16 cellular contexts compared by ENCODE assay signal in the genomic region with DNA sequence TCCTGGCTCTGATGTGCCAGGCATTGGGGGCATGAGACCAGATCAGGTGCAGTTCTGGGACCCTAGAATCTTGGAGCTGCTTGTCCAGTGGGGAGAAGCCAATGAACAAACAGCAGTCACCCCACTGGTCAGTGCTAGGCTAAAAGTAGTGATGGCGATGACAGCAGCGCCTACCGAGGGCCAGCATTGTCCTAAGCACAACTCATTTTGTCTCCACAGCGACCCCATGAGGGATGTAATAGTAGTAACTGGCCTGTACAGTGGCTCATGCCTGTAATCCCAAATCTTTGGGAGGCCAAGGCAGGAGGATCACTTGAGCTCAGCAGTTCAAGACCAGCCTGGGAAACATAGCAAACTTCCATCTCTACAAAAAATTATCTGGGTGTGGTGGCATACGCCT. TPM values are rescaled to one million over a fixed set of nuclear protein-coding genes. Genes with fewer than 3 reads are reported as not detected.
DNase-seq lines count a peak whose midpoint lies in the region; ATAC-seq and TF ChIP-seq lines count a peak whose summit lies in the region.
"Had no signal": no experiment of that assay in that cellular context is flagged by ENCODE, and none has a peak within 500 bp of the region (broad histone marks: within the 10 kb centered on the region; RNA-seq: fewer than 3 reads in every experiment).

No MANE protein-coding gene starts in this region.

- ATAC-seq in natural killer cell (no peak), HG02588 (IDR thresholded peaks at IDR 0.05; ENCODE audit: unreplicated experiment) (no peak)
- ATAC-seq: activated CD4-positive, CD25-positive, alpha-beta regulatory T cell treated with anti-CD3 and anti-CD28 coated beads, Interleukin-2, amount 50 U/mL, for 24 hours; activated T-cell treated with anti-CD3 and anti-CD28 coated beads, Interleukin-2, amount 50 U/mL, for 72 hours had no signal

- H3K9ac ChIP-seq in MM.1S (ENCODE audit: low read length): no peak overlapping the region

- TF ChIP-seq CTCF in AG04450 (IDR thresholded peaks at IDR 0.05; ENCODE audit: low read depth, low read length) (0 out of 2 replicates have a peak, but pooled peaks have one; percentile 25), GM12875 (IDR thresholded peaks at IDR 0.05; ENCODE audit: borderline replicate concordance, insufficient read depth, low read depth, low read length) (0 out of 2 replicates have a peak, but pooled peaks have one; percentile 8), natural killer cell (IDR thresholded peaks at IDR 0.05) (no peak), MM.1S (IDR thresholded peaks at IDR 0.05; ENCODE audit: low read length) (no peak)

- no peaks in the 10 kb centered on the region for H3K36me3 Mint-ChIP-seq in natural killer cell

- no peak overlapping the region for H3K4me3 Mint-ChIP-seq in natural killer cell

- no peak overlapping the region for H3K27ac Mint-ChIP-seq in natural killer cell

- H3K4me3 ChIP-seq in AG04450 (ENCODE audit: low read depth, low read length) (no peak overlapping the region), GM12875 (ENCODE audit: low read depth, low read length) (no peak overlapping the region), MM.1S (ENCODE audit: low read length) (no peak overlapping the region)
- H3K4me3 ChIP-seq: ascending aorta, prostate gland had no signal

- H3K27ac ChIP-seq in AG04450 (ENCODE audit: low read depth, low read length) (no peak overlapping the region), MM.1S (ENCODE audit: low read length) (no peak overlapping the region)
- H3K27ac ChIP-seq: ascending aorta, prostate gland had no signal

- no peak for DNase-seq in AG04450 (ENCODE audit: low read depth, low spot score)
- peak; percentile 20 for DNase-seq in RKO (ENCODE audit: low spot score)
- peak; percentile 21 for DNase-seq in fibroblast of peridontal ligament (ENCODE audit: extremely low read depth)
- DNase-seq in NCI-H774 (lab: John Stamatoyannopoulos, UW): no peak
- DNase-seq in natural killer cell: no peak
- DNase-seq in MM.1S: no peak
- DNase-seq: activated T-cell treated with anti-CD3 and anti-CD28 coated beads, Interleukin-2, amount 50 U/mL, for 72 hours; AML-193; NCI-H2029; stimulated activated CD4-positive, alpha-beta T cell treated with anti-CD3 and anti-CD28 coated beads, Interleukin-4, amount 100 ng/mL, for 1 hour; stimulated activated naive CD4-positive, alpha-beta T cell had no signal

- H3K27me3 ChIP-seq in AG04450 (ENCODE audit: control insufficient read depth, insufficient read depth, low read length) (no peaks in the 10 kb centered on the region), MM.1S (replicated peaks; ENCODE audit: insufficient read depth, low read length) (no peaks in the 10 kb centered on the region)
- H3K27me3 ChIP-seq: ascending aorta had no signal

- H3K9me2 ChIP-seq in MM.1S (replicated peaks; ENCODE audit: insufficient read depth, low read length): no peaks in the 10 kb centered on the region

- H3F3A ChIP-seq in MM.1S (ENCODE audit: insufficient read depth, low read length): peaks cover 22% of the 10 kb centered on the region

- H3K79me2 ChIP-seq in MM.1S (ENCODE audit: low read length): peaks cover 74% of the 10 kb centered on the region

- peaks cover 51% of the 10 kb centered on the region in 2 donors for H3K4me1 Mint-ChIP-seq in natural killer cell

- POLR2A ChIA-PET in AG04450 (lab: Yijun Ruan, JAX): no interaction called here

- CTCF ChIA-PET in AG04450 (lab: Charles Lee): interaction anchor here (0.6 to 1.0 kb wide), 3 partner anchors 105 to 304 kb away, joined by 3 to 6 read pairs (median 5); no protein-coding TSS in a partner anchor

- peaks cover 48% of the 10 kb centered on the region for H3K4me1 ChIP-seq in MM.1S (ENCODE audit: low read length)

- H4K20me1 ChIP-seq in MM.1S (ENCODE audit: insufficient read depth, low read length): 0 out of 2 replicates have a peak, but pooled peaks cover 4% of the 10 kb centered on the region

- H3K4me2 ChIP-seq in MM.1S (ENCODE audit: low read depth, low read length): no peak overlapping the region

- no peak overlapping the region for H2AFZ ChIP-seq in MM.1S (ENCODE audit: low read length)

- intact Hi-C loops in natural killer cell (cut with micrococcal nuclease): no loop called here

- no peaks in the 10 kb centered on the region for H3K9me3 Mint-ChIP-seq in natural killer cell
- H3K9me3 Mint-ChIP-seq: activated T-cell treated with anti-CD3 and anti-CD28 coated beads, Interleukin-2, amount 50 U/mL, for 72 hours had no signal

- H3K36me3 ChIP-seq in MM.1S (replicated peaks; ENCODE audit: insufficient read depth, low read length): no peaks in the 10 kb centered on the region

- no peaks in the 10 kb centered on the region for H3K9me3 ChIP-seq in AG04450 (ENCODE audit: control insufficient read depth, insufficient read depth, low read length)
- no peaks in the 10 kb centered on the region for H3K9me3 ChIP-seq in MM.1S (replicated peaks; ENCODE audit: insufficient read depth, low read length)
- H3K9me3 ChIP-seq: ascending aorta, prostate gland had no signal

- no peaks in the 10 kb centered on the region for H3K27me3 Mint-ChIP-seq in natural killer cell (ENCODE audit: low read depth in 2 of 2)

RNA-seq across cellular contexts. Expression of a gene that starts 6.2 kb away (rescaled TPM):
- polyA plus RNA-seq in AG04450 (2011; rRNA removed): 8.5 and 9.1 TPM in 2 replicates
- 14.5 and 16.9 TPM in 2 replicates for polyA minus RNA-seq in AG04450 (2011; rRNA and poly(A)+ RNA removed)
- 10 to 100 TPM; 33.5 to 48.5 (median 39.2) TPM for total RNA-seq in natural killer cell

RNA-seq across cellular contexts. Expression of a gene that starts 6.5 kb away (rescaled TPM):
- polyA plus RNA-seq in AG04450 (2011; rRNA removed): 11.9 and 12.2 TPM in 2 replicates
- 22.0 and 24.9 TPM in 2 replicates for polyA minus RNA-seq in AG04450 (2011; rRNA and poly(A)+ RNA removed)
- 10 to 100 TPM; 38.1 to 59.7 (median 53.2) TPM for total RNA-seq in natural killer cell

RNA-seq across cellular contexts. Expression of a gene that starts 42.0 kb away (rescaled TPM):
- polyA plus RNA-seq in AG04450 (2011; rRNA removed): 4.0 and 4.3 TPM in 2 replicates
- polyA minus RNA-seq in AG04450 (2011; rRNA and poly(A)+ RNA removed): 4.7 and 5.7 TPM in 2 replicates
- total RNA-seq in natural killer cell: 10 to 100 TPM in 2 of 3 donors, 1 to 10 TPM in 1; 8.8 to 19.2 (median 17.3) TPM

RNA-seq across cellular contexts. Expression of a gene that starts 56.3 kb away (rescaled TPM):
- not detected in 2 replicates for polyA plus RNA-seq in AG04450 (2011; rRNA removed)
- polyA minus RNA-seq in AG04450 (2011; rRNA and poly(A)+ RNA removed): not detected in 2 replicates
- under 1 TPM in 1 of 3 donors, not detected in 2; 0.28 TPM for total RNA-seq in natural killer cell
- total RNA-seq: activated T-cell treated with anti-CD3 and anti-CD28 coated beads, Interleukin-2, amount 50 U/mL, for 72 hours; ascending aorta had no signal

Comparison
In these comparisons a context has a peak if more than half of its experiments do, and no peak if none do; other contexts are left out.
1. DNase-seq: peak in RKO (single experiment) and fibroblast of peridontal ligament (single experiment); none in AG04450 (single experiment), NCI-H774 (single experiment), natural killer cell (single experiment) and MM.1S (single experiment).
2. CTCF ChIP-seq: peak in AG04450 (single experiment) and GM12875 (single experiment); none in natural killer cell (single experiment) and MM.1S (single experiment).